9 cellular contexts compared by ENCODE assay signal in genomic region chr10:95559466-95559865, GRCh38. TPM values are rescaled to one million over a fixed set of nuclear protein-coding genes. Genes with fewer than 3 reads are reported as not detected.
DNase-seq lines count a peak whose midpoint lies in the region; ATAC-seq and TF ChIP-seq lines count a peak whose summit lies in the region.
"Had no signal": no experiment of that assay in that cellular context is flagged by ENCODE, and none has a peak within 500 bp of the region (broad histone marks: within the 10 kb centered on the region; RNA-seq: fewer than 3 reads in every experiment).

No MANE protein-coding gene starts in this region.

- no peaks in the 10 kb centered on the region for H3K4me1 Mint-ChIP-seq in MCF 10A (ENCODE audit: insufficient read depth, unreplicated experiment)

- no peak for ATAC-seq in foreskin keratinocyte

- TF ChIP-seq POLR2A in breast epithelium (IDR thresholded peaks at IDR 0.05), result no peak

- no TSS peak for BruUV-seq in MCF 10A (replicated peaks; lab: Mats Ljungman, UMichigan)

- H3K36me3 ChIP-seq in breast epithelium (no peaks in the 10 kb centered on the region), HAP-1 (replicated peaks) (no peaks in the 10 kb centered on the region)

- H3K27ac ChIP-seq in breast epithelium (peak overlapping the region; percentile 83 to 90), foreskin keratinocyte (no peak overlapping the region)

- H3K36me3 Mint-ChIP-seq in MCF 10A (ENCODE audit: insufficient read depth, unreplicated experiment), result no peaks in the 10 kb centered on the region

- H3K27me3 Mint-ChIP-seq in MCF 10A (ENCODE audit: insufficient read depth, unreplicated experiment), result peaks cover 35% of the 10 kb centered on the region

- H3K4me3 Mint-ChIP-seq in MCF 10A (ENCODE audit: unreplicated experiment), result no peak overlapping the region

- no peak for DNase-seq in breast epithelium (ENCODE audit: low spot score in 2 of 2)
- DNase-seq in MCF 10A (ENCODE audit: unreplicated experiment), result no peak
- DNase-seq in ecto neural progenitor cell (ENCODE audit: low spot score), result peak; percentile 68
- peak; percentile 62 for DNase-seq in myocyte (ENCODE audit: low read depth)
- peak; percentile 54 for DNase-seq in ureter (ENCODE audit: low spot score)
- DNase-seq in NCI-H2081 treated with DMSO at 0.1 percent for 48 hours (lab: John Stamatoyannopoulos, UW), result no peak
- DNase-seq in HAP-1 (ENCODE audit: low spot score in 2 of 2), result no peak
- no peak for DNase-seq in foreskin keratinocyte
- DNase-seq: NCI-H1694 treated with DMSO at 0.1 percent for 48 hours had no signal

- H3K4me1 ChIP-seq in breast epithelium (peaks cover 0 to 9% of the 10 kb centered on the region in 2 donors), HAP-1 (no peaks in the 10 kb centered on the region), foreskin keratinocyte (no peaks in the 10 kb centered on the region)

- in situ Hi-C loops in HAP-1 (cut with MboI; ENCODE audit: low sequenced_read_pairs), result no loop called here

- CTCF ChIA-PET in MCF 10A (lab: Yijun Ruan, JAX), result interaction anchor here (0.6 to 2.9 kb wide), 5 partner anchors 33 to 184 kb away, joined by 3 to 12 read pairs (median 3); no protein-coding TSS in a partner anchor

- H3K4me3 ChIP-seq in breast epithelium (peak overlapping the region; percentile 63 to 92 (median 82)), HAP-1 (no peak overlapping the region)

- no peak for TF ChIP-seq CTCF in breast epithelium (IDR thresholded peaks at IDR 0.05)
- TF ChIP-seq CTCF in MCF 10A (IDR thresholded peaks at IDR 0.05; ENCODE audit: unreplicated experiment), result no peak
- no peak for TF ChIP-seq CTCF in foreskin keratinocyte (conservative IDR thresholded peaks at IDR 0.05)

- H3K9me3 ChIP-seq in breast epithelium, result no peaks in the 10 kb centered on the region
- no peaks in the 10 kb centered on the region for H3K9me3 ChIP-seq in HAP-1

- POLR2A ChIA-PET in MCF 10A (lab: Yijun Ruan, JAX), result no interaction called here

- H3K27me3 ChIP-seq in breast epithelium (no peaks in the 10 kb centered on the region), HAP-1 (ENCODE audit: low read depth) (no peaks in the 10 kb centered on the region), foreskin keratinocyte (peaks cover 35% of the 10 kb centered on the region)

- no peak overlapping the region for H3K27ac Mint-ChIP-seq in MCF 10A (ENCODE audit: low read depth, unreplicated experiment)

- H3K9me3 Mint-ChIP-seq in MCF 10A (ENCODE audit: unreplicated experiment), result no peaks in the 10 kb centered on the region

- intact Hi-C loops in breast epithelium (cut with DNase I; ENCODE audit: low total_unique reads), result no loop called here
- intact Hi-C loops in MCF 10A (cut with micrococcal nuclease), result no loop called here

RNA-seq across cellular contexts. Expression of gene SORBS1, which starts 1.7 kb away (rescaled TPM):
- total RNA-seq in breast epithelium, result 100 to 1,000 TPM; 156 to 455 (median 200) TPM
- total RNA-seq in MCF 10A (2022), result 0.61 and 1.0 TPM in 2 replicates
- 42.4 and 112 TPM in 2 replicates for total RNA-seq in myocyte
- polyA plus RNA-seq in myocyte (2012), result 14.0 TPM
- total RNA-seq in ureter, result 347 TPM
- total RNA-seq in foreskin keratinocyte, result 0.71 and 0.74 TPM in 2 replicates
- polyA plus RNA-seq in foreskin keratinocyte, result 0.17 and 0.22 TPM in 2 replicates

Comparison
In these comparisons a context has a peak if more than half of its experiments do, and no peak if none do; other contexts are left out.
1. RNA of gene SORBS1, which starts 1.7 kb away (total RNA-seq): 347 TPM in ureter (single experiment), 156 to 455 TPM in breast epithelium and 42.4 to 112 TPM in myocyte; 0.61 to 1.0 TPM in MCF 10A and 0.71 to 0.74 TPM in foreskin keratinocyte; every median in the first group is over 10 times any median in the second.
2. DNase-seq: peak in ecto neural progenitor cell (single experiment), myocyte (single experiment) and ureter (single experiment); none in breast epithelium (0 of 2), MCF 10A (single experiment), NCI-H2081 treated with DMSO at 0.1 percent for 48 hours (single experiment), HAP-1 (0 of 2) and foreskin keratinocyte (0 of 2).